Comparison of ENCODE assay signal across 8 cellular contexts in the genomic region with DNA sequence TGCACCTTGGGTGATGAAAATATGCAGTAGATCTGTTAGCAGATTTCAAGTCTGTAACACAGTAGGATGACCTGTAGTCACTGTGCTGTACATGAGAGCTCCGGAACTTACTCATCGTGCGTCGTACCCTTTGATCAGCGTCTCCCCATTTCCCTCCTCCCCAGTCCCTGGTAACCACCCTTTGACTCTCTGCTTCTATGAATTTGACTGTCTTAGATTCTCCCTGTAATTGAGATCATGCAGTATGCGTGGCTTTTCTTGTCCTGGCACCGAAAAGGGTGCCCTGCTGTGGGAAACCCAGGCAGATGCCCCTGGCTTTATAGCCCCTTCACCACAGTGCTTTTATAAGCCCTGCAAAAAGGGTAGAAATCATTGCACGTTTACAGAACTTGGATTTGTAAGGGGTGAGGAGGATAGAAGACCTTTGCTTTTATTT. TPM values are rescaled to one million over a fixed set of nuclear protein-coding genes. Genes with fewer than 3 reads are reported as not detected.
DNase-seq lines count a peak whose midpoint lies in the region; ATAC-seq and TF ChIP-seq lines count a peak whose summit lies in the region.

No MANE protein-coding gene starts in this region.

- DNase-seq in activated CD4-positive, alpha-beta T cell treated with anti-CD3 and anti-CD28 coated beads, Interleukin-2, amount 50 U/mL, for 4 hours: peak; percentile 62 to 70
- peak; percentile 29 to 56 for DNase-seq in stimulated activated CD4-positive, alpha-beta T cell treated with anti-CD3 and anti-CD28 coated beads, Interleukin-12 subunit alpha, Interleukin-12 subunit beta, amount 100 ng/mL, for 24 hours (ENCODE audit: low read depth in 2 of 2)
- no peak for DNase-seq in chondrocyte (ENCODE audit: low spot score)
- no peak for DNase-seq in head of caudate nucleus
- DNase-seq in activated gamma-delta T cell (lab: John Stamatoyannopoulos, UW): no peak
- DNase-seq in cerebellar cortex (ENCODE audit: low spot score): no peak

- TF ChIP-seq POLR2A in GM18505 (IDR thresholded peaks at IDR 0.05; ENCODE audit: borderline replicate concordance, extremely low read depth, insufficient read depth, insufficient read length): no peak

- TF ChIP-seq CTCF in chondrocyte (IDR thresholded peaks at IDR 0.05): no peak

- no peaks in the 10 kb centered on the region for H3K9me3 Mint-ChIP-seq in chondrocyte (ENCODE audit: low read depth)

- peaks cover 10% of the 10 kb centered on the region for H3K36me3 Mint-ChIP-seq in chondrocyte (ENCODE audit: low read depth)

- intact Hi-C loops in head of caudate nucleus (cut with DNase I): loop anchor here (5.0 to 10.0 kb wide), 2 partner anchors 292 to 390 kb away; a partner anchor contains a TSS

- H3K4me1 Mint-ChIP-seq in chondrocyte (ENCODE audit: low read depth): peaks cover 16% of the 10 kb centered on the region

- ATAC-seq in GM18505 (IDR thresholded peaks at IDR 0.05; ENCODE audit: unreplicated experiment) (peak; percentile 58), HG03066 (IDR thresholded peaks at IDR 0.05; ENCODE audit: low read depth, unreplicated experiment) (peak; percentile 38)

- H3K27me3 Mint-ChIP-seq in chondrocyte (ENCODE audit: low read depth): no peaks in the 10 kb centered on the region

- no peak overlapping the region for H3K4me3 Mint-ChIP-seq in chondrocyte (ENCODE audit: unreplicated experiment)

- no peak overlapping the region for H3K27ac Mint-ChIP-seq in chondrocyte (ENCODE audit: unreplicated experiment)

RNA-seq across cellular contexts. Expression of a gene that starts 20.5 kb away (rescaled TPM):
- total RNA-seq in chondrocyte: 17.9 to 23.1 TPM (median 19.4 TPM) in 3 replicates

RNA-seq across cellular contexts. Expression of a gene that starts 22.6 kb away (rescaled TPM):
- 37.2 to 41.1 TPM (median 40.6 TPM) in 3 replicates for total RNA-seq in chondrocyte

Comparison
In these comparisons a context has a peak if more than half of its experiments do, and no peak if none do; other contexts are left out.
1. DNase-seq: peak in activated CD4-positive, alpha-beta T cell treated with anti-CD3 and anti-CD28 coated beads, Interleukin-2, amount 50 U/mL, for 4 hours (2 of 2) and stimulated activated CD4-positive, alpha-beta T cell treated with anti-CD3 and anti-CD28 coated beads, Interleukin-12 subunit alpha, Interleukin-12 subunit beta, amount 100 ng/mL, for 24 hours (2 of 2); none in chondrocyte (single experiment), head of caudate nucleus (0 of 42), activated gamma-delta T cell (single experiment) and cerebellar cortex (single experiment).